15 cellular contexts compared by ENCODE assay signal in the genomic region with DNA sequence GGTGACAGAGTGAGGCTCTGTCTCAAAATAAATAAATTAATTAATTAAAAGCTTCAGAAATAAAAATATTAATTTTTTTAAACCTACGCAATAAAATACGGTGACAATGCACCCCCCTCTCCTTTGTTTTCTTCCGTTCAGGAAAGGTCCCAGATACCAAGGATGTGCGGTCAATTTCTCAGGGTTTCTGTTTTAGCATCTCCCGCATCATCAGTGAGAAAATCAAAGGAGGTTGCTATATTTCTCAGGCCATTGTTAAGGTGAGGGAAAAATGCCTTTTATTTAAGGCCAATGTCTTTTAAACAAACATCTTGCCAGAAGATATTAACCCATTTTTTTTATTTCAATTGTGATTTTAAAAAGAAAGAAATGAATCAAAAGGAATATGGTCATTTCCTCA.
DNase-seq lines count a peak whose midpoint lies in the region; ATAC-seq and TF ChIP-seq lines count a peak whose summit lies in the region.
"Had no signal": no experiment of that assay in that cellular context is flagged by ENCODE, and none has a peak within 500 bp of the region (broad histone marks: within the 10 kb centered on the region; RNA-seq: fewer than 3 reads in every experiment).

No MANE protein-coding gene starts in this region.

- H3K27ac Mint-ChIP-seq in activated CD8-positive, alpha-beta T cell treated with anti-CD3 and anti-CD28 coated beads for 36 hours = no peak overlapping the region
- no peak overlapping the region for H3K27ac Mint-ChIP-seq in activated CD8-positive, alpha-beta T cell treated with anti-CD3 and anti-CD28 coated beads, Interleukin-2, amount 10 ng/mL, durations not matched to agents 7 days and 5 days
- peak overlapping the region; percentile 88 to 92 for H3K27ac Mint-ChIP-seq in natural killer cell

- no peaks in the 10 kb centered on the region for H3K36me3 Mint-ChIP-seq in activated CD8-positive, alpha-beta T cell treated with anti-CD3 and anti-CD28 coated beads for 36 hours (ENCODE audit: low read depth)
- no peaks in the 10 kb centered on the region for H3K36me3 Mint-ChIP-seq in activated CD8-positive, alpha-beta T cell treated with anti-CD3 and anti-CD28 coated beads, Interleukin-2, amount 10 ng/mL, durations not matched to agents 7 days and 5 days (ENCODE audit: low read depth)
- no peaks in the 10 kb centered on the region for H3K36me3 Mint-ChIP-seq in natural killer cell
- H3K36me3 Mint-ChIP-seq: activated naive CD4-positive, alpha-beta T cell treated with anti-CD3 and anti-CD28 coated beads, Interleukin-2, amount 10 ng/mL, durations not matched to agents 7 days and 5 days had no signal

- no peaks in the 10 kb centered on the region for H3K36me3 ChIP-seq in colonic mucosa
- peaks cover 5 to 12% (median 11%) of the 10 kb centered on the region in 3 donors for H3K36me3 ChIP-seq in tibial artery

- peak overlapping the region; percentile 66 for H3K27ac ChIP-seq in colonic mucosa
- H3K27ac ChIP-seq in tibial artery = peak overlapping the region; percentile 27 to 43
- H3K27ac ChIP-seq: 22Rv1, HL-60 had no signal

- intact Hi-C loops in activated CD8-positive, alpha-beta T cell treated with anti-CD3 and anti-CD28 coated beads for 36 hours (cut with micrococcal nuclease) = no loop called here
- intact Hi-C loops in colonic mucosa (cut with DNase I) = no loop called here
- intact Hi-C loops in natural killer cell (cut with micrococcal nuclease) = loop anchor here (2.0 kb wide), 1 partner anchor 14 kb away; no protein-coding TSS in a partner anchor
- intact Hi-C loops in tibial artery (cut with DNase I; ENCODE audit: low total_unique reads) = no loop called here

- H3K9me3 ChIP-seq in colonic mucosa = no peaks in the 10 kb centered on the region
- H3K9me3 ChIP-seq in tibial artery = no peaks in the 10 kb centered on the region

- H3K4me1 Mint-ChIP-seq in activated CD8-positive, alpha-beta T cell treated with anti-CD3 and anti-CD28 coated beads for 36 hours (ENCODE audit: low read depth) = peaks cover 53% of the 10 kb centered on the region
- H3K4me1 Mint-ChIP-seq in activated CD8-positive, alpha-beta T cell treated with anti-CD3 and anti-CD28 coated beads, Interleukin-2, amount 10 ng/mL, durations not matched to agents 7 days and 5 days (ENCODE audit: low read depth) = peaks cover 37% of the 10 kb centered on the region
- peaks cover 27 to 39% of the 10 kb centered on the region in 2 donors for H3K4me1 Mint-ChIP-seq in natural killer cell

- POLR2A ChIA-PET in activated CD8-positive, alpha-beta T cell treated with anti-CD3 and anti-CD28 coated beads for 36 hours (lab: Charles Lee) = interaction anchor here (1.2 kb wide), 1 partner anchor 21 kb away, joined by 3 read pairs; no protein-coding TSS in a partner anchor
- POLR2A ChIA-PET in activated CD8-positive, alpha-beta T cell treated with anti-CD3 and anti-CD28 coated beads, Interleukin-2, amount 10 ng/mL, durations not matched to agents 7 days and 5 days (lab: Charles Lee) = no interaction called here

- no peak overlapping the region for H3K4me3 ChIP-seq in colonic mucosa
- no peak overlapping the region for H3K4me3 ChIP-seq in tibial artery

- no peaks in the 10 kb centered on the region for H3K9me3 Mint-ChIP-seq in activated CD8-positive, alpha-beta T cell treated with anti-CD3 and anti-CD28 coated beads for 36 hours
- H3K9me3 Mint-ChIP-seq in activated CD8-positive, alpha-beta T cell treated with anti-CD3 and anti-CD28 coated beads, Interleukin-2, amount 10 ng/mL, durations not matched to agents 7 days and 5 days (ENCODE audit: insufficient read depth) = no peaks in the 10 kb centered on the region
- H3K9me3 Mint-ChIP-seq in natural killer cell = no peaks in the 10 kb centered on the region
- H3K9me3 Mint-ChIP-seq: activated naive CD4-positive, alpha-beta T cell treated with anti-CD3 and anti-CD28 coated beads, Interleukin-2, amount 10 ng/mL, durations not matched to agents 7 days and 5 days had no signal

- no peak overlapping the region for H3K9ac ChIP-seq in colonic mucosa (ENCODE audit: low read depth in 2 of 2, low read length in 2 of 2)

- TF ChIP-seq CTCF in activated CD8-positive, alpha-beta T cell treated with anti-CD3 and anti-CD28 coated beads for 36 hours (IDR thresholded peaks at IDR 0.05) = no peak
- TF ChIP-seq CTCF in colonic mucosa (IDR thresholded peaks at IDR 0.05) (no peak), natural killer cell (IDR thresholded peaks at IDR 0.05) (no peak), tibial artery (IDR thresholded peaks at IDR 0.05) (no peak)

- H3K4me1 ChIP-seq in colonic mucosa (peaks cover 21% of the 10 kb centered on the region), tibial artery (peaks cover 0 to 22% (median 13%) of the 10 kb centered on the region in 4 donors)

- no peaks in the 10 kb centered on the region for H3K27me3 ChIP-seq in colonic mucosa
- no peaks in the 10 kb centered on the region for H3K27me3 ChIP-seq in tibial artery

- no peaks in the 10 kb centered on the region for H3K27me3 Mint-ChIP-seq in activated CD8-positive, alpha-beta T cell treated with anti-CD3 and anti-CD28 coated beads for 36 hours
- H3K27me3 Mint-ChIP-seq in activated CD8-positive, alpha-beta T cell treated with anti-CD3 and anti-CD28 coated beads, Interleukin-2, amount 10 ng/mL, durations not matched to agents 7 days and 5 days (ENCODE audit: low read depth) = peaks cover 2% of the 10 kb centered on the region
- no peaks in the 10 kb centered on the region for H3K27me3 Mint-ChIP-seq in natural killer cell (ENCODE audit: low read depth in 2 of 2)

- CTCF ChIA-PET in activated CD8-positive, alpha-beta T cell treated with anti-CD3 and anti-CD28 coated beads for 36 hours (lab: Charles Lee) = interaction anchor here (0.9 to 1.5 kb wide), 4 partner anchors 14 to 158 kb away, joined by 3 to 6 read pairs (median 3); no protein-coding TSS in a partner anchor
- CTCF ChIA-PET in activated CD8-positive, alpha-beta T cell treated with anti-CD3 and anti-CD28 coated beads, Interleukin-2, amount 10 ng/mL, durations not matched to agents 7 days and 5 days (lab: Charles Lee) = interaction anchor here (0.9 kb wide), 1 partner anchor 498 kb away, joined by 4 read pairs; a partner anchor contains a TSS

- DNase-seq in activated CD8-positive, alpha-beta T cell treated with anti-CD3 and anti-CD28 coated beads for 36 hours = no peak
- DNase-seq in activated CD8-positive, alpha-beta T cell treated with anti-CD3 and anti-CD28 coated beads, Interleukin-2, amount 10 ng/mL, durations not matched to agents 7 days and 5 days = no peak
- no peak for DNase-seq in colonic mucosa
- no peak for DNase-seq in natural killer cell
- DNase-seq in tibial artery = no peak
- DNase-seq in A172 (ENCODE audit: low spot score) = no peak
- no peak for DNase-seq in KG1 (lab: John Stamatoyannopoulos, UW)
- DNase-seq: activated CD8-positive, alpha-beta memory T cell treated with anti-CD3 and anti-CD28 coated beads for 24 hours; activated naive CD4-positive, alpha-beta T cell treated with anti-CD3 and anti-CD28 coated beads, Interleukin-2, amount 10 ng/mL, durations not matched to agents 7 days and 5 days; NCI-H345; stimulated activated CD4-positive, alpha-beta T cell treated with anti-CD3 and anti-CD28 coated beads, Interleukin-1b, Interleukin-23, amount 100 ng/mL, for 48 hours had no signal

- H3K4me3 Mint-ChIP-seq in activated CD8-positive, alpha-beta T cell treated with anti-CD3 and anti-CD28 coated beads for 36 hours = peak overlapping the region; percentile 58
- no peak overlapping the region for H3K4me3 Mint-ChIP-seq in activated CD8-positive, alpha-beta T cell treated with anti-CD3 and anti-CD28 coated beads, Interleukin-2, amount 10 ng/mL, durations not matched to agents 7 days and 5 days
- H3K4me3 Mint-ChIP-seq in natural killer cell = peak overlapping the region; percentile 75

- no peak for ATAC-seq in activated CD8-positive, alpha-beta T cell treated with anti-CD3 and anti-CD28 coated beads for 36 hours
- no peak for ATAC-seq in activated CD8-positive, alpha-beta T cell treated with anti-CD3 and anti-CD28 coated beads, Interleukin-2, amount 10 ng/mL, durations not matched to agents 7 days and 5 days
- ATAC-seq in natural killer cell (no peak), HG03565 (IDR thresholded peaks at IDR 0.05; ENCODE audit: unreplicated experiment) (no peak)
- ATAC-seq: Panc1 had no signal

Comparison
In these comparisons a context has a peak if more than half of its experiments do, and no peak if none do; other contexts are left out.
1. H3K27ac Mint-ChIP-seq: peak in natural killer cell (2 of 2); none in activated CD8-positive, alpha-beta T cell treated with anti-CD3 and anti-CD28 coated beads for 36 hours (single experiment) and activated CD8-positive, alpha-beta T cell treated with anti-CD3 and anti-CD28 coated beads, Interleukin-2, amount 10 ng/mL, durations not matched to agents 7 days and 5 days (single experiment).